Comparison of ENCODE assay signal across 9 cellular contexts in the genomic region with DNA sequence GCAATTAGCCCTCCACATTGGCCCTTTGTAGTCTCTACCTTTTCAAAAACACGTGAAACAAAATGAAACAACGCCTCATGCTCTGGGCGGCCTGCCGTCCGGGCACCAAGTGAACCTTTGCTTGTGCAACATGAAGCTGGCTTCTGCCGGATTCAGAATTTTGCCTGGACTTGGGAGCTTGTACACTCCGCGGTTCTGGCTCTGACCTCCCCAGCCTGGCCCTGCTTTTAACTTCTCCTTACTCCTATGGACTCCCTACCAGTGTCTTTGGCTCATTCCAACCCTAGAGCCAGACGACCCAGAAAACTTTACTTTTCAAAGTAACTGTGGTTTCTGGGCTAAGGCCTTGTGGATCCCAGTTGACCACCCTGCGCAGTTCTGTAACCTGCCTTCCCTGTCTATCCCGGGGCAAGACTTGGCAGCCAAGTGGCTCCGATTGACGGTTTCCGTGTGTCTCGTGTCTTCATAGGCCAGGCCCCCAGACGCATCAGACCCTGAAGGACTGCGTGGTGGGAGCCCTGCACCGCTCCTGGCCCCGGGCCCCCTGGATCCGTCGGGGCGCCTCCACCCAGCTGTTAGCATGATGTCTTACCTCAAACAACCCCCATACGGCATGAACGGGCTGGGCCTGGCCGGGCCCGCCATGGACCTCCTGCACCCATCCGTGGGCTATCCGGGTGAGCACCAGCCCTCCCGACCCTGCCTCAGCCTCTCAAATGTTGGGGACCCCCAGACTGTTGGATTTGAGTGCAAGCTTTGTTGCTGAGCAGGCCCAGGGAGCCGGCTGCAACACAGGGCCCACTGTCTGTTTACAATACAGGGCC. TPM values are rescaled to one million over a fixed set of nuclear protein-coding genes. Genes with fewer than 3 reads are reported as not detected.
DNase-seq lines count a peak whose midpoint lies in the region; TF ChIP-seq lines count a peak whose summit lies in the region.
"Had no signal": no experiment of that assay in that cellular context is flagged by ENCODE, and none has a peak within 500 bp of the region (broad histone marks: within the 10 kb centered on the region; RNA-seq: fewer than 3 reads in every experiment).

No MANE protein-coding gene starts in this region.

- peaks cover 3% of the 10 kb centered on the region for H3K9me3 Mint-ChIP-seq in endodermal cell
- no peaks in the 10 kb centered on the region for H3K9me3 Mint-ChIP-seq in neural crest cell

- TF ChIP-seq CTCF in endodermal cell (conservative IDR thresholded peaks at IDR 0.05) (no peak), neural crest cell (conservative IDR thresholded peaks at IDR 0.05) (no peak)

- H3K27me3 Mint-ChIP-seq in endodermal cell (ENCODE audit: insufficient read depth) (peaks cover 94% of the 10 kb centered on the region), neural crest cell (ENCODE audit: low read depth) (peaks cover 96% of the 10 kb centered on the region)

- H3K27ac Mint-ChIP-seq in endodermal cell (no peak overlapping the region), neural crest cell (ENCODE audit: unreplicated experiment) (no peak overlapping the region)

- H3K4me3 Mint-ChIP-seq in endodermal cell, result peak overlapping the region; percentile 78
- H3K4me3 Mint-ChIP-seq in neural crest cell, result peak overlapping the region; percentile 85

- peaks cover 49% of the 10 kb centered on the region for H3K4me1 Mint-ChIP-seq in endodermal cell
- H3K4me1 Mint-ChIP-seq in neural crest cell, result peaks cover 60% of the 10 kb centered on the region

- H3K9me3 ChIP-seq in HUES48 (ENCODE audit: control insufficient read depth, insufficient read depth, low read length), result no peaks in the 10 kb centered on the region
- H3K9me3 ChIP-seq in endodermal cell (ENCODE audit: control insufficient read depth, low read length), result peaks cover 5% of the 10 kb centered on the region

- H3K9ac ChIP-seq in HUES48 (ENCODE audit: low read depth, low read length), result no peak overlapping the region
- H3K9ac ChIP-seq in endodermal cell (ENCODE audit: extremely low read depth, low read length, poor library complexity, severe bottlenecking), result no peak overlapping the region

- peaks cover 47% of the 10 kb centered on the region for H3K4me1 ChIP-seq in HUES48 (ENCODE audit: control insufficient read depth, insufficient read depth, low read length)
- H3K4me1 ChIP-seq in endodermal cell (ENCODE audit: control insufficient read depth, insufficient read depth, low read length), result peaks cover 8% of the 10 kb centered on the region

- H3K27ac ChIP-seq in HUES48 (ENCODE audit: low read depth, low read length), result no peak overlapping the region
- no peak overlapping the region for H3K27ac ChIP-seq in endodermal cell (ENCODE audit: low read depth, low read length)
- H3K27ac ChIP-seq: gastroesophageal sphincter had no signal

- no peaks in the 10 kb centered on the region for H3K36me3 ChIP-seq in HUES48 (ENCODE audit: control insufficient read depth, insufficient read depth, low read length)
- no peaks in the 10 kb centered on the region for H3K36me3 ChIP-seq in endodermal cell (ENCODE audit: control insufficient read depth, insufficient read depth, low read length)

- 25 to 35% methylated on average over 20 to 30 of the region's 30 CpGs for WGBS in endodermal cell (ENCODE audit: insufficient coverage in 1 of 2, insufficient read length in 1 of 2), 2 experiments

- peak; percentile 17 for DNase-seq in D341Med (ENCODE audit: low spot score)
- peak; percentile 60 for DNase-seq in endodermal cell
- no peak for DNase-seq in neural crest cell (ENCODE audit: low read depth, low spot score)
- no peak for DNase-seq in effector CD4-positive, alpha-beta T cell
- DNase-seq in NCI-H1694 treated with DMSO at 0.1 percent for 48 hours (lab: John Stamatoyannopoulos, UW), result no peak
- DNase-seq in GF-D8 (lab: John Stamatoyannopoulos, UW), result no peak
- DNase-seq: DMS79 treated with DMSO at 0.1 percent for 48 hours had no signal

- peak overlapping the region; percentile 71; the same call in 1 of the 2 replicates for H3K4me3 ChIP-seq in HUES48 (ENCODE audit: low read depth, low read length)
- H3K4me3 ChIP-seq in endodermal cell (ENCODE audit: low read length), result no peak overlapping the region
- H3K4me3 ChIP-seq: gastroesophageal sphincter had no signal

- peaks cover 43% of the 10 kb centered on the region for H3K36me3 Mint-ChIP-seq in endodermal cell (ENCODE audit: low read depth)
- peaks cover 15% of the 10 kb centered on the region for H3K36me3 Mint-ChIP-seq in neural crest cell (ENCODE audit: low read depth)

- peaks cover 96% of the 10 kb centered on the region for H3K27me3 ChIP-seq in HUES48 (ENCODE audit: control insufficient read depth, insufficient read depth, low read length)
- peaks cover 97% of the 10 kb centered on the region for H3K27me3 ChIP-seq in endodermal cell (ENCODE audit: control insufficient read depth, insufficient read depth, low read length, poor library complexity, severe bottlenecking)

RNA-seq across cellular contexts. Expression of gene OTX1, which starts 2.0 kb away (rescaled TPM):
- 10 to 100 TPM; 11.7 to 19.0 TPM for total RNA-seq in endodermal cell
- 4.2 TPM for polyA plus RNA-seq in endodermal cell (2013, experiment 1 of 2)
- polyA plus RNA-seq in endodermal cell (2013, experiment 2 of 2), result 3.3 TPM
- total RNA-seq in neural crest cell, result 12.4 and 15.1 TPM in 2 replicates

Comparison
In these comparisons a context has a peak if more than half of its experiments do, and no peak if none do; other contexts are left out.
1. DNase-seq: peak in D341Med (single experiment) and endodermal cell (single experiment); none in neural crest cell (single experiment), effector CD4-positive, alpha-beta T cell (single experiment), NCI-H1694 treated with DMSO at 0.1 percent for 48 hours (single experiment) and GF-D8 (single experiment).